In the genomic region with DNA sequence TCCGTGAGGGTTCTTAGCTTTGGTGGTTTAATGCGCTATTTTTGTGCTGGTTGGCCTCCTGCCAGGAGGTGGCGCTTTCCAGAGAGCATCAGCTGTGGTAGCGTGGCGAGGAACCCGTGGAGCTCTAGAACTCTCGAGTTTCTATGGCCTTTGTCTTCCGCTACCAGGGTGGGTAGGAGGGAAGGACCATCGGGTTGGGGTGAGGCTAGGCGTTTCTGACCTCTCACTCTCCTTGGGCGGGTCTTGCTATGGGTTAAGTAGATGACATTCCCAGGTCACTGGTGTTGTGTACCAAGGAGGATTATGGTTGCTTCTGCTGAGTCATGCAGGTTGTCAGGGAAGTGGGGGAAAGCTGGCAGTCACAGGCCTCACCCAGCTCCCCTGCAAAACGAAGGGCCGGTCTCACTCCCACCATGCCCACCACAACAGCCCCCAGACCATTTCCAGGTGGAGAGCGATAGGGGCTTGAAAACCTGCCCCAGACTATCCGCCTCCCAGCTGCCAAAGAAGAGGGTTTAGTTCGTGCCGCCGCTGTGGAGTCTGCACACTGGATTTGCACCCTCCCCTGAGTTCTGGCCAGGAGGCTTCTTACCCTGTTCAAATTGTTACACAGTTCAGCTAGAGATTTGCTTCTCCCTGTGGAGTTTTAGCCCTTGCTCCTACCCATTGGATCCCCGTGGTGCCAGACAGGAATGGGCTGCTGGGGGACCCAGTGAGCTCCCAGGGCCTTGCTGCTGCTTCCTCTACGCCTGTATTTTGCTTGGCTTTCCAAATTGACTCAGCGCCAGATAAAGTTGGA, we compare ENCODE assay signal across 8 cellular contexts.
DNase-seq lines count a peak whose midpoint lies in the region; ATAC-seq lines count a peak whose summit lies in the region.

No MANE protein-coding gene starts in this region.

- no peaks in the 10 kb centered on the region for H3K9me3 ChIP-seq in iPS-15b (ENCODE audit: control insufficient read depth, insufficient read depth, low read length)
- no peaks in the 10 kb centered on the region for H3K9me3 ChIP-seq in subcutaneous abdominal adipose tissue (ENCODE audit: control insufficient read depth in 5 of 5, low read length in 5 of 5)

- H3K4me3 ChIP-seq in iPS-15b (ENCODE audit: low read depth, low read length) (peak overlapping the region; percentile 59), subcutaneous abdominal adipose tissue (ENCODE audit: low read depth in 1 of 5, low read length in 5 of 5) (peak overlapping the region in 4 of 5 donors; percentile 23 to 44 (median 36))

- DNase-seq in activated T-cell treated with anti-CD3 and anti-CD28 coated beads for 48 hours (ENCODE audit: low read depth), result peak; percentile 21
- DNase-seq in activated T-cell treated with anti-CD3 and anti-CD28 coated beads for 4 hours, result no peak
- peak; percentile 36 for DNase-seq in activated CD8-positive, alpha-beta memory T cell treated with anti-CD3 and anti-CD28 coated beads, Interleukin-2, amount 50 U/mL, for 4 hours
- DNase-seq in middle frontal gyrus (ENCODE audit: extremely low spot score, low spot score), result no peak
- no peak for DNase-seq in GDM1 (lab: John Stamatoyannopoulos, UW)

- no peak for ATAC-seq in GM19035 (IDR thresholded peaks at IDR 0.05; ENCODE audit: unreplicated experiment)

- peaks cover 3% of the 10 kb centered on the region for H3K36me3 ChIP-seq in iPS-15b (ENCODE audit: control insufficient read depth, insufficient read depth, low read length)
- no peaks in the 10 kb centered on the region for H3K36me3 ChIP-seq in subcutaneous abdominal adipose tissue (ENCODE audit: control insufficient read depth in 5 of 5, insufficient read depth in 5 of 5, low read length in 5 of 5)

- H3K4me1 ChIP-seq in iPS-15b (ENCODE audit: control insufficient read depth, insufficient read depth, low read length) (peaks cover 3% of the 10 kb centered on the region), subcutaneous abdominal adipose tissue (ENCODE audit: control insufficient read depth in 5 of 5, insufficient read depth in 5 of 5, low read length in 5 of 5) (peaks cover 0 to 6% (median 3%) of the 10 kb centered on the region in 5 donors)

- no peak overlapping the region for H3K27ac ChIP-seq in subcutaneous abdominal adipose tissue (ENCODE audit: low read depth, low read length)

- no peaks in the 10 kb centered on the region for H3K27me3 ChIP-seq in iPS-15b (ENCODE audit: control insufficient read depth, insufficient read depth, low read length)
- H3K27me3 ChIP-seq in subcutaneous abdominal adipose tissue (ENCODE audit: control insufficient read depth in 5 of 5, insufficient read depth in 4 of 5, low read length in 5 of 5), result no peaks in the 10 kb centered on the region

- H3K9ac ChIP-seq in iPS-15b (ENCODE audit: low read depth, low read length) (peak overlapping the region; percentile 70), subcutaneous abdominal adipose tissue (ENCODE audit: low read length in 5 of 5) (no peak overlapping the region)

Comparison
In these comparisons a context has a peak if more than half of its experiments do, and no peak if none do; other contexts are left out.
1. DNase-seq: peak in activated T-cell treated with anti-CD3 and anti-CD28 coated beads for 48 hours (single experiment) and activated CD8-positive, alpha-beta memory T cell treated with anti-CD3 and anti-CD28 coated beads, Interleukin-2, amount 50 U/mL, for 4 hours (single experiment); none in activated T-cell treated with anti-CD3 and anti-CD28 coated beads for 4 hours (single experiment), middle frontal gyrus (single experiment) and GDM1 (single experiment).